In the genomic region with DNA sequence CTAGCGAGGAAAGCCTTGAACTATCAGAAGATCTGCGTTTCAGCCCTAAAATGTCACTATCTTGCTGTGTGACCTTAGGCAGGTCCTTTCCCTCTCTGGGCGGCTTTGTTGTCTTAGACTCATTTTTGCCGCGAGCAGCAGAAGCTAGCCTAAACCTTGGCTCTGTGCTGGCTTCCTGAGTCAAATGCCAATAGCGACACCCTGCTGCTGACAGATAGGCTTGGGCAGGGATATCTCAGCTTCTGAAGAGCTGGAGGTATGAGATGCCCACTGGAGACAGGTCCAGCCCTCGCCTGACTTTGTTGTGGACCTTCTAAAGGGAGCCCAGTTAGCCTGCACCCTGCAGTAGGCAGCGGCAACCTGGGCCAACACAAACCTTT, we compare ENCODE assay signal across 15 cellular contexts. TPM values are rescaled to one million over a fixed set of nuclear protein-coding genes. Genes with fewer than 3 reads are reported as not detected.
A peak's percentile ranks its signal among the peaks of the same experiment; 100 is the strongest.
DNase-seq lines count a peak whose midpoint lies in the region; ATAC-seq and TF ChIP-seq lines count a peak whose summit lies in the region.
"Had no signal": no experiment of that assay in that cellular context is flagged by ENCODE, and none has a peak within 500 bp of the region (broad histone marks: within the 10 kb centered on the region; RNA-seq: fewer than 3 reads in every experiment).

No MANE protein-coding gene starts in this region.

- intact Hi-C loops in cardiac septum (cut with DNase I) (loop anchor here (5.0 kb wide), 2 partner anchors 42 to 92 kb away; no protein-coding TSS in a partner anchor), left cardiac atrium (cut with DNase I) (loop anchor here in 1 of 2 donors (5.0 kb wide), 1 partner anchor 92 kb away; no protein-coding TSS in a partner anchor), vagina (cut with DNase I) (loop anchor here (5.0 kb wide), 1 partner anchor 48 kb away; no protein-coding TSS in a partner anchor), adrenal gland (cut with DNase I) (no loop called here), mammary epithelial cell (cut with micrococcal nuclease) (loop anchor here (5.0 kb wide), 1 partner anchor 92 kb away; no protein-coding TSS in a partner anchor)

- ATAC-seq in left cardiac atrium: no peak

- DNase-seq in cardiac septum (ENCODE audit: low spot score) (peak; percentile 35), left cardiac atrium (no peak), progenitor cell of endocrine pancreas (ENCODE audit: low spot score, unreplicated experiment) (no peak), vagina (ENCODE audit: extremely low spot score in 2 of 2) (no peak), adrenal gland (no peak), mammary epithelial cell (no peak), NCI-H2227 (lab: John Stamatoyannopoulos, UW; ENCODE audit: unreplicated experiment) (no peak)
- DNase-seq: midbrain; stimulated activated CD4-positive, alpha-beta T cell treated with anti-CD3 and anti-CD28 coated beads, Interleukin-2, amount 100 ng/mL, for 24 hours; T-helper 2 cell had no signal

- H3K4me3 Mint-ChIP-seq in progenitor cell of endocrine pancreas (ENCODE audit: low read depth): peak overlapping the region; percentile 22

- no peaks in the 10 kb centered on the region for H4K20me1 ChIP-seq in mammary epithelial cell (ENCODE audit: insufficient read depth, low read length)
- H4K20me1 ChIP-seq: BLaER1 had no signal

- H3K4me1 ChIP-seq in iPS-15b (ENCODE audit: control insufficient read depth, insufficient read depth, low read length) (peaks cover 2% of the 10 kb centered on the region), vagina (peaks cover 22% of the 10 kb centered on the region), adrenal gland (replicated peaks in 1 of 2) (peaks cover 0 to 5% of the 10 kb centered on the region in 2 donors), mammary epithelial cell (ENCODE audit: insufficient read depth, low read length) (peaks cover 7% of the 10 kb centered on the region)

- H3K9me3 Mint-ChIP-seq in progenitor cell of endocrine pancreas (ENCODE audit: low read depth): no peaks in the 10 kb centered on the region

- H3K36me3 ChIP-seq in iPS-15b (ENCODE audit: control insufficient read depth, insufficient read depth, low read length): no peaks in the 10 kb centered on the region
- H3K36me3 ChIP-seq in vagina: no peaks in the 10 kb centered on the region
- H3K36me3 ChIP-seq in adrenal gland (replicated peaks in 1 of 2): no peaks in the 10 kb centered on the region
- H3K36me3 ChIP-seq in mammary epithelial cell (ENCODE audit: insufficient read depth, low read length): no peaks in the 10 kb centered on the region
- H3K36me3 ChIP-seq: BLaER1, WERI-Rb-1 had no signal

- TF ChIP-seq POLR2A in vagina (IDR thresholded peaks at IDR 0.05) (no peak), adrenal gland (IDR thresholded peaks at IDR 0.05) (no peak)

- TF ChIP-seq CTCF in progenitor cell of endocrine pancreas (IDR thresholded peaks at IDR 0.05; ENCODE audit: unreplicated experiment) (no peak), vagina (IDR thresholded peaks at IDR 0.05) (no peak), adrenal gland (IDR thresholded peaks at IDR 0.05) (no peak), mammary epithelial cell (conservative IDR thresholded peaks at IDR 0.05 in 1 of 2, IDR thresholded peaks at IDR 0.05 in 1 of 2; ENCODE audit: extremely low read depth in 1 of 2, insufficient read depth in 1 of 2, low read depth in 1 of 2, low read length in 2 of 2) (no peak)

- dilution Hi-C loops in mammary epithelial cell (cut with HindIII; ENCODE audit: low sequenced_read_pairs): no loop called here

- H3K27me3 Mint-ChIP-seq in progenitor cell of endocrine pancreas: peaks cover 65% of the 10 kb centered on the region

- H3K4me2 ChIP-seq in mammary epithelial cell (ENCODE audit: insufficient read depth, low read depth, low read length): no peak overlapping the region
- H3K4me2 ChIP-seq: BLaER1 had no signal

- CTCF ChIA-PET in mammary epithelial cell (lab: Charles Lee; ENCODE audit: low non-redundant PET): no interaction called here

- H3K4me3 ChIP-seq in iPS-15b (ENCODE audit: low read depth, low read length): peak overlapping the region; percentile 61
- peak overlapping the region; percentile 44 to 58 for H3K4me3 ChIP-seq in vagina
- H3K4me3 ChIP-seq in adrenal gland: peak overlapping the region in 1 of 4 donors; percentile 56
- H3K4me3 ChIP-seq in mammary epithelial cell (replicated peaks in 1 of 3; ENCODE audit: insufficient read depth in 1 of 3, low read depth in 2 of 3, low read length in 3 of 3): no peak overlapping the region
- H3K4me3 ChIP-seq: BLaER1 had no signal

- in situ Hi-C loops in mammary epithelial cell (cut with MboI; ENCODE audit: low sequenced_read_pairs in 2 of 2): no loop called here

- H3K9ac ChIP-seq in iPS-15b (ENCODE audit: low read depth, low read length): no peak overlapping the region
- no peak overlapping the region for H3K9ac ChIP-seq in mammary epithelial cell (ENCODE audit: insufficient read depth, low read length)
- H3K9ac ChIP-seq: BLaER1 had no signal

- H2AFZ ChIP-seq in mammary epithelial cell (ENCODE audit: low read depth, low read length): no peak overlapping the region

- no TSS peak for BruUV-seq in mammary epithelial cell (replicated peaks; lab: Mats Ljungman, UMichigan)

- WGBS in adrenal gland, 4 donors: 51 to 70% (median 65%) methylated on average over 3 to 8 of the region's 8 CpGs
- WGBS in mammary epithelial cell (ENCODE audit: low coverage, missing lambda C conversion rate): 96% methylated on average over 8 of the region's 8 CpGs

- no peaks in the 10 kb centered on the region for H3K36me3 Mint-ChIP-seq in progenitor cell of endocrine pancreas (ENCODE audit: insufficient read depth)

- peaks cover 44% of the 10 kb centered on the region for H3K27me3 ChIP-seq in iPS-15b (ENCODE audit: control insufficient read depth, insufficient read depth, low read length)
- no peaks in the 10 kb centered on the region for H3K27me3 ChIP-seq in vagina
- peaks cover 24% of the 10 kb centered on the region for H3K27me3 ChIP-seq in adrenal gland
- H3K27me3 ChIP-seq in mammary epithelial cell (ENCODE audit: insufficient read depth, low read length): peaks cover 17% of the 10 kb centered on the region
- H3K27me3 ChIP-seq: BLaER1 had no signal

- no peaks in the 10 kb centered on the region for H3K79me2 ChIP-seq in mammary epithelial cell (ENCODE audit: insufficient read depth, low read length)

- H3K27ac Mint-ChIP-seq in progenitor cell of endocrine pancreas: no peak overlapping the region

- no peak overlapping the region for H3K27ac ChIP-seq in vagina
- peak overlapping the region in 2 of 5 donors; percentile 5 to 78 for H3K27ac ChIP-seq in adrenal gland
- no peak overlapping the region for H3K27ac ChIP-seq in mammary epithelial cell (ENCODE audit: insufficient read depth, low read depth, low read length)
- H3K27ac ChIP-seq: BLaER1, WERI-Rb-1 had no signal

- H3K4me1 Mint-ChIP-seq in progenitor cell of endocrine pancreas (ENCODE audit: low read depth): peaks cover 12% of the 10 kb centered on the region

- H3K9me3 ChIP-seq in iPS-15b (ENCODE audit: control insufficient read depth, insufficient read depth, low read length): no peaks in the 10 kb centered on the region
- H3K9me3 ChIP-seq in vagina: no peaks in the 10 kb centered on the region
- H3K9me3 ChIP-seq in adrenal gland (replicated peaks in 1 of 3): no peaks in the 10 kb centered on the region
- no peaks in the 10 kb centered on the region for H3K9me3 ChIP-seq in mammary epithelial cell (replicated peaks; ENCODE audit: insufficient read depth, low read length)

RNA-seq across cellular contexts. Expression of a gene that starts 1.3 kb away (rescaled TPM):
- total RNA-seq in cardiac septum: 9.8 TPM
- 10 to 100 TPM; 22.8 to 25.8 TPM for total RNA-seq in left cardiac atrium
- total RNA-seq in progenitor cell of endocrine pancreas: 0.24 and 0.38 TPM in 2 replicates
- total RNA-seq in vagina: 4.2 TPM
- 10 to 100 TPM in 6 of 8 donors, 1 to 10 TPM in 2; 6.4 to 19.7 (median 15.4) TPM for total RNA-seq in adrenal gland
- polyA plus RNA-seq in adrenal gland: 1 to 10 TPM in 2 of 3 donors, under 1 TPM in 1; 0.98 to 4.0 (median 2.3) TPM
- under 1 TPM in 1 of 2 donors, not detected in 1; 0.17 TPM for total RNA-seq in mammary epithelial cell
- polyA plus RNA-seq in mammary epithelial cell: 0.02 TPM
- polyA minus RNA-seq in mammary epithelial cell: not detected
- total RNA-seq: A172, OCI-LY7 had no signal

Comparison
In these comparisons a context has a peak if more than half of its experiments do, and no peak if none do; other contexts are left out.
1. H3K4me3 ChIP-seq: peak in iPS-15b (single experiment) and vagina (2 of 2); none in mammary epithelial cell (0 of 3).
2. intact Hi-C loops: an anchor here in cardiac septum (5.0 kb wide), vagina (5.0 kb wide) and mammary epithelial cell (5.0 kb wide); none called in adrenal gland.